Comparison of ENCODE assay signal across 12 cellular contexts in genomic region chr3:14555835-14556234, GRCh38. TPM values are rescaled to one million over a fixed set of nuclear protein-coding genes. Genes with fewer than 3 reads are reported as not detected.
DNase-seq lines count a peak whose midpoint lies in the region; ATAC-seq and TF ChIP-seq lines count a peak whose summit lies in the region.
"Had no signal": no experiment of that assay in that cellular context is flagged by ENCODE, and none has a peak within 500 bp of the region (broad histone marks: within the 10 kb centered on the region; RNA-seq: fewer than 3 reads in every experiment).

No MANE protein-coding gene starts in this region.

- peak; percentile 26 for ATAC-seq in CD4-positive, alpha-beta T cell (ENCODE audit: poor library complexity)
- ATAC-seq in sciatic nerve, result no peak
- ATAC-seq: CD8-positive, alpha-beta T cell had no signal

- no peak overlapping the region for H3K4ac ChIP-seq in mesendoderm (ENCODE audit: low read depth, low read length)

- no peak overlapping the region for H3K23ac ChIP-seq in mesendoderm (ENCODE audit: low read length)

- H3K27ac ChIP-seq in CD4-positive, alpha-beta T cell (ENCODE audit: low read depth, low read length), result no peak overlapping the region
- H3K27ac ChIP-seq in HUES6 (ENCODE audit: low read depth, low read length) (no peak overlapping the region), dorsolateral prefrontal cortex (peak overlapping the region in 12 of 59 donors; percentile 14 to 59 (median 32)), mesendoderm (ENCODE audit: low read depth, low read length) (no peak overlapping the region), esophagus muscularis mucosa (replicated peaks in 1 of 4) (no peak overlapping the region)
- H3K27ac ChIP-seq: upper lobe of left lung had no signal

- TF ChIP-seq EP300 in esophagus muscularis mucosa (IDR thresholded peaks at IDR 0.05), result no peak

- TF ChIP-seq POLR2A in esophagus muscularis mucosa (IDR thresholded peaks at IDR 0.05; ENCODE audit: low read depth), result no peak

- no peaks in the 10 kb centered on the region for H3K79me2 ChIP-seq in mesendoderm (ENCODE audit: control insufficient read depth, insufficient read depth, low read length)

- peaks cover 22% of the 10 kb centered on the region for H3K4me1 ChIP-seq in HUES6 (ENCODE audit: control insufficient read depth, insufficient read depth, low read length)
- H3K4me1 ChIP-seq in mesendoderm (ENCODE audit: control insufficient read depth, low read depth, low read length), result no peaks in the 10 kb centered on the region
- peaks cover 0 to under 1% (median 0%) of the 10 kb centered on the region in 4 donors for H3K4me1 ChIP-seq in esophagus muscularis mucosa

- TF ChIP-seq CTCF in CD4-positive, alpha-beta T cell (IDR thresholded peaks at IDR 0.05), result no peak
- no peak for TF ChIP-seq CTCF in dorsolateral prefrontal cortex (IDR thresholded peaks at IDR 0.05 in 54 of 56, conservative IDR thresholded peaks at IDR 0.05 in 2 of 56; ENCODE audit: low read depth in 1 of 56, partially characterized antibody in 56 of 56)
- no peak for TF ChIP-seq CTCF in esophagus muscularis mucosa (IDR thresholded peaks at IDR 0.05)

- H3K9ac ChIP-seq in HUES6 (ENCODE audit: low read length), result no peak overlapping the region
- H3K9ac ChIP-seq in mesendoderm (ENCODE audit: low read length), result peak overlapping the region; percentile 2

- peak overlapping the region; percentile 9 for H3K56ac ChIP-seq in mesendoderm (ENCODE audit: low read length)

- H3K27me3 Mint-ChIP-seq in CD4-positive, alpha-beta T cell, result peaks cover 64% of the 10 kb centered on the region

- CTCF ChIA-PET in CD4-positive, alpha-beta T cell (lab: Charles Lee), result no interaction called here

- H3K4me3 Mint-ChIP-seq in CD4-positive, alpha-beta T cell, result no peak overlapping the region
- H3K4me3 Mint-ChIP-seq: CD8-positive, alpha-beta T cell; central memory CD8-positive, alpha-beta T cell had no signal

- no peak overlapping the region for H4K5ac ChIP-seq in mesendoderm (ENCODE audit: low read length)

- POLR2A ChIA-PET in CD4-positive, alpha-beta T cell (lab: Charles Lee), result no interaction called here

- H3K9me3 Mint-ChIP-seq in CD4-positive, alpha-beta T cell, result no peaks in the 10 kb centered on the region
- H3K9me3 Mint-ChIP-seq: CD8-positive, alpha-beta T cell; central memory CD8-positive, alpha-beta T cell had no signal

- peaks cover 5% of the 10 kb centered on the region for H3K4me1 Mint-ChIP-seq in CD4-positive, alpha-beta T cell (ENCODE audit: low read depth)

- no peaks in the 10 kb centered on the region for H3K36me3 Mint-ChIP-seq in CD4-positive, alpha-beta T cell (ENCODE audit: low read depth)
- H3K36me3 Mint-ChIP-seq: CD8-positive, alpha-beta T cell had no signal

- H3K9me3 ChIP-seq in CD4-positive, alpha-beta T cell (ENCODE audit: control insufficient read depth, low read length), result no peaks in the 10 kb centered on the region
- H3K9me3 ChIP-seq in HUES6 (ENCODE audit: control insufficient read depth, insufficient read depth, low read depth, low read length) (no peaks in the 10 kb centered on the region), esophagus muscularis mucosa (no peaks in the 10 kb centered on the region)
- H3K9me3 ChIP-seq: upper lobe of left lung had no signal

- no peak overlapping the region for H3K27ac Mint-ChIP-seq in CD4-positive, alpha-beta T cell
- H3K27ac Mint-ChIP-seq: CD8-positive, alpha-beta T cell had no signal

- no peak overlapping the region for H3K18ac ChIP-seq in mesendoderm (ENCODE audit: low read length)

- intact Hi-C loops in CD4-positive, alpha-beta T cell (cut with DNase I, micrococcal nuclease), result no loop called here
- intact Hi-C loops in dorsolateral prefrontal cortex (cut with DNase I) (no loop called here), esophagus muscularis mucosa (cut with DNase I) (no loop called here), sciatic nerve (cut with DNase I) (no loop called here)

- no CpG with 5 or more reads among the region's 22 CpGs for WGBS in mesendoderm (ENCODE audit: extremely low coverage, insufficient coverage, low lambda C conversion rate)
- 54% methylated on average over 21 of the region's 22 CpGs for WGBS in esophagus muscularis mucosa

- no peak overlapping the region for H4K8ac ChIP-seq in mesendoderm (ENCODE audit: low read depth, low read length)

- no peak overlapping the region for H2AK5ac ChIP-seq in mesendoderm (ENCODE audit: low read length)

- no peak for DNase-seq in CD4-positive, alpha-beta T cell
- DNase-seq in dorsolateral prefrontal cortex, result peak in 5 of 10 donors; percentile 22 to 60 (median 53)
- DNase-seq in mesendoderm, result peak; percentile 23
- DNase-seq in midbrain (lab: John Stamatoyannopoulos, UW), result no peak
- no peak for DNase-seq in ureter (ENCODE audit: low spot score)
- no peak for DNase-seq in esophagus muscularis mucosa (ENCODE audit: extremely low spot score)
- DNase-seq in sciatic nerve (ENCODE audit: low spot score), result no peak
- DNase-seq: CD8-positive, alpha-beta T cell; MM.1S had no signal

- H2BK120ac ChIP-seq in mesendoderm (ENCODE audit: low read depth, low read length), result no peak overlapping the region

- no peaks in the 10 kb centered on the region for H3K36me3 ChIP-seq in HUES6 (ENCODE audit: control insufficient read depth, insufficient read depth, low read length)
- no peaks in the 10 kb centered on the region for H3K36me3 ChIP-seq in mesendoderm (ENCODE audit: control insufficient read depth, insufficient read depth, low read length)
- no peaks in the 10 kb centered on the region for H3K36me3 ChIP-seq in esophagus muscularis mucosa
- H3K36me3 ChIP-seq: upper lobe of left lung had no signal

- H3K4me2 ChIP-seq in mesendoderm (ENCODE audit: low read length), result peak overlapping the region; percentile 61

- H3K27me3 ChIP-seq in CD4-positive, alpha-beta T cell (ENCODE audit: control insufficient read depth, insufficient read depth, low read length), result peaks cover 37% of the 10 kb centered on the region
- H3K27me3 ChIP-seq in HUES6 (ENCODE audit: control insufficient read depth, insufficient read depth, low read length) (no peaks in the 10 kb centered on the region), dorsolateral prefrontal cortex (peaks cover 0 to 11% (median 0%) of the 10 kb centered on the region in 45 donors), mesendoderm (ENCODE audit: insufficient read depth, low read length, poor library complexity) (no peaks in the 10 kb centered on the region), esophagus muscularis mucosa (peaks cover 0 to 27% (median 0%) of the 10 kb centered on the region in 4 donors)
- H3K27me3 ChIP-seq: upper lobe of left lung had no signal

- peak overlapping the region; percentile 37 for H3K4me3 ChIP-seq in HUES6 (ENCODE audit: low read depth, low read length)
- H3K4me3 ChIP-seq in dorsolateral prefrontal cortex, result peak overlapping the region in 50 of 59 donors; percentile 6 to 54 (median 35)
- H3K4me3 ChIP-seq in mesendoderm (ENCODE audit: low read length), result no peak overlapping the region
- H3K4me3 ChIP-seq in esophagus muscularis mucosa, result no peak overlapping the region
- H3K4me3 ChIP-seq: upper lobe of left lung had no signal

- H2BK5ac ChIP-seq in mesendoderm (ENCODE audit: low read length), result no peak overlapping the region

- H3K79me1 ChIP-seq in mesendoderm (ENCODE audit: low read length), result no peaks in the 10 kb centered on the region

- H2BK15ac ChIP-seq in mesendoderm (replicated peaks; ENCODE audit: low read depth), result no peak overlapping the region

RNA-seq across cellular contexts. Expression of gene GRIP2, which starts 15.7 kb away (rescaled TPM):
- total RNA-seq in CD4-positive, alpha-beta T cell, result not detected
- total RNA-seq in dorsolateral prefrontal cortex, result 10 to 100 TPM in 110 of 120 experiments, 1 to 10 TPM in 10; 3.2 to 29.0 (median 17.6) TPM
- polyA plus RNA-seq in mesendoderm (2013, experiment 1 of 2), result 0.66 TPM
- 0.64 TPM for polyA plus RNA-seq in mesendoderm (2013, experiment 2 of 2)
- total RNA-seq in ureter, result 2.3 TPM
- total RNA-seq in esophagus muscularis mucosa, result under 1 TPM; 0.45 to 0.92 (median 0.66) TPM
- 2.3 TPM for total RNA-seq in sciatic nerve
- total RNA-seq: CD8-positive, alpha-beta T cell had no signal

Comparison
In these comparisons a context has a peak if more than half of its experiments do, and no peak if none do; other contexts are left out.
1. H3K4me3 ChIP-seq: peak in HUES6 (single experiment) and dorsolateral prefrontal cortex (50 of 59); none in mesendoderm (single experiment) and esophagus muscularis mucosa (0 of 4).